ENCODE assay signal across 29 cellular contexts in the genomic region with DNA sequence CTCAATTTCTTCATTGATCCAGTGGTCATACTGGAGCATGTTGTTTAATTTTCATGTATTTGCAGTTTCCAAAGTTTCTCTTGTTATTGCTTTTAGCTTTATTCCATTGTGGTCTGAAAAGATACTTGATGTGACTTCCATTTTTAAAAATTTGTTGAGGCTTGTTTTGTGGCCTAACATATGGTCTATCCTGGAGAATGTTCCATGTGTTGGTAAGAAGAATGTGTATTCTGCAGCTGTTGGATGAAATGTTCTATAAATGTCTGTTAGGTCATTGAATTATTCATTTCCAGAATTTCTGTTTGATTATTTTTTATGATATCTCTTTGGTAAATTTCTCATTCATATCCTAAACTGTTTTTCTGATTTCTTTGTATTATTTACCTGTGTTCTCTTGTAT.
"Had no signal": no experiment of that assay in that cellular context is flagged by ENCODE, and none has a peak within 500 bp of the region (broad histone marks: within the 10 kb centered on the region; RNA-seq: fewer than 3 reads in every experiment).

No MANE protein-coding gene starts in this region.

- H3K4me3 ChIP-seq: mucosa of descending colon, right lobe of liver, skin epidermis, vagina had no signal

- H3K4me3 Mint-ChIP-seq: activated CD4-positive, alpha-beta memory T cell treated with anti-CD3 and anti-CD28 coated beads for 36 hours; central memory CD8-positive, alpha-beta T cell; dendritic cell treated with granulocyte-macrophage colony-stimulating factor and Interleukin-4, amounts not matched to agents 40 ng/mL and 50 ng/mL, for 4 days; endodermal cell; naive B cell; nephron progenitor cell; T-cell; type B pancreatic cell had no signal

- H3K4me1 ChIP-seq: right lobe of liver, vagina had no signal

- H3K36me3 Mint-ChIP-seq: activated CD4-positive, alpha-beta memory T cell treated with anti-CD3 and anti-CD28 coated beads for 36 hours; activated naive CD4-positive, alpha-beta T cell treated with anti-CD3 and anti-CD28 coated beads, Interleukin-2, amount 10 ng/mL, durations not matched to agents 7 days and 5 days; naive B cell; T-cell; type B pancreatic cell had no signal

- ATAC-seq: esophagus mucosa, left cardiac atrium, left ventricle myocardium superior, mucosa of descending colon, T-cell had no signal

- H3K4me1 Mint-ChIP-seq: central memory CD8-positive, alpha-beta T cell; T-cell had no signal

- H3K27ac ChIP-seq: neutrophil, right lobe of liver, skin epidermis, vagina had no signal

- H3K27ac Mint-ChIP-seq: activated CD4-positive, alpha-beta memory T cell treated with anti-CD3 and anti-CD28 coated beads for 36 hours; dendritic cell treated with granulocyte-macrophage colony-stimulating factor and Interleukin-4, amounts not matched to agents 40 ng/mL and 50 ng/mL, for 4 days; endodermal cell; nephron progenitor cell; progenitor cell of endocrine pancreas; T-cell; type B pancreatic cell had no signal

- H3K36me3 ChIP-seq: neutrophil, right lobe of liver, vagina had no signal

- H3K27me3 Mint-ChIP-seq: activated naive CD4-positive, alpha-beta T cell treated with anti-CD3 and anti-CD28 coated beads, Interleukin-2, amount 10 ng/mL, durations not matched to agents 7 days and 5 days; dendritic cell treated with granulocyte-macrophage colony-stimulating factor and Interleukin-4, amounts not matched to agents 40 ng/mL and 50 ng/mL, for 4 days; naive B cell; progenitor cell of endocrine pancreas; T-cell; type B pancreatic cell had no signal

- DNase-seq: activated CD4-positive, CD25-positive, alpha-beta regulatory T cell treated with anti-CD3 and anti-CD28 coated beads, Interleukin-2, amount 50 U/mL, for 72 hours; activated CD8-positive, alpha-beta memory T cell treated with anti-CD3 and anti-CD28 coated beads, Interleukin-2, amount 50 U/mL, for 4 hours; activated effector memory CD4-positive, alpha-beta T cell treated with anti-CD3 and anti-CD28 coated beads, Interleukin-2, amount 50 U/mL, for 16 hours; endodermal cell; foreskin fibroblast; head of caudate nucleus; hippocampal formation; left cardiac atrium; left ventricle myocardium superior; mucosa of descending colon; naive B cell; nephron progenitor cell; right lobe of liver; stimulated activated CD4-positive, alpha-beta T cell treated with anti-CD3 and anti-CD28 coated beads, Interleukin-12 subunit alpha, Interleukin-12 subunit beta, amount 100 ng/mL, for 4 hours; stimulated activated CD4-positive, alpha-beta T cell treated with anti-CD3 and anti-CD28 coated beads, Interleukin-4, amount 100 ng/mL, for 1 hour; stimulated activated naive CD8-positive, alpha-beta T cell treated with anti-CD3 and anti-CD28 coated beads, Interleukin-15, Interleukin-2, amounts not matched to agents 100 U/mL and 50 U/mL, for 24 hours; substantia nigra; T-cell; T-helper 9 cell had no signal

- H3K9me3 ChIP-seq: mucosa of descending colon, neutrophil, right lobe of liver, vagina had no signal

- H3K9me3 Mint-ChIP-seq: activated CD4-positive, alpha-beta memory T cell treated with anti-CD3 and anti-CD28 coated beads for 36 hours; activated naive CD4-positive, alpha-beta T cell treated with anti-CD3 and anti-CD28 coated beads, Interleukin-2, amount 10 ng/mL, durations not matched to agents 7 days and 5 days; central memory CD8-positive, alpha-beta T cell; dendritic cell treated with granulocyte-macrophage colony-stimulating factor and Interleukin-4, amounts not matched to agents 40 ng/mL and 50 ng/mL, for 4 days; endodermal cell; naive B cell; nephron progenitor cell; T-cell had no signal

- H3K27me3 ChIP-seq: neutrophil, right lobe of liver, vagina had no signal
